ENCODE assay signal across 8 cellular contexts in genomic region chr2:229834368-229834767, GRCh38.
DNase-seq lines count a peak whose midpoint lies in the region; ATAC-seq, FAIRE-seq and TF ChIP-seq lines count a peak whose summit lies in the region.
"Not testable (repeated sequence)": the region's sequence is repeated elsewhere in the genome, so short reads cannot be mapped to it uniquely, and the experiment has no call there.

No MANE protein-coding gene starts in this region.

- not testable (repeated sequence) for ATAC-seq in CD4-positive, CD25-positive, alpha-beta regulatory T cell (ENCODE audit: low read depth in 2 of 2); CD8-positive, alpha-beta T cell; HCT116; T-helper 17 cell; HepG2; naive thymus-derived CD8-positive, alpha-beta T cell

- H3K79me2 ChIP-seq in HCT116 (ENCODE audit: insufficient read depth, low read length), result peaks cover 27% of the 10 kb centered on the region
- H3K79me2 ChIP-seq in KMS-11 (ENCODE audit: insufficient read depth, low read depth); HepG2 (ENCODE audit: insufficient read depth, low read length): not testable (repeated sequence)

- not testable (repeated sequence) for H4K20me1 ChIP-seq in HCT116 (ENCODE audit: insufficient read depth); KMS-11 (ENCODE audit: insufficient read depth); HepG2 (ENCODE audit: insufficient read depth, low read length)

- not testable (repeated sequence) for H3K27me3 Mint-ChIP-seq in CD4-positive, CD25-positive, alpha-beta regulatory T cell; CD8-positive, alpha-beta T cell (ENCODE audit: low read depth); T-helper 17 cell; naive thymus-derived CD8-positive, alpha-beta T cell

- DNase-seq in CD4-positive, CD25-positive, alpha-beta regulatory T cell; CD8-positive, alpha-beta T cell; HCT116 (ENCODE audit: low read depth, low spot score); T-helper 17 cell; adrenal gland; HepG2 (ENCODE audit: low spot score); naive thymus-derived CD8-positive, alpha-beta T cell: not testable (repeated sequence)

- not testable (repeated sequence) for TF ChIP-seq CTCF in CD8-positive, alpha-beta T cell (IDR thresholded peaks at IDR 0.05); HCT116 (IDR thresholded peaks at IDR 0.05 in 2 of 3, conservative IDR thresholded peaks at IDR 0.05 in 1 of 3; ENCODE audit: borderline replicate concordance in 1 of 3, insufficient read depth in 1 of 3, low read depth in 2 of 3, low read length in 2 of 3); KMS-11 (conservative IDR thresholded peaks at IDR 0.05; ENCODE audit: low read depth, low read length); adrenal gland (IDR thresholded peaks at IDR 0.05); HepG2 (CRISPR knock-in tag; IDR thresholded peaks at IDR 0.05)

- not testable (repeated sequence) for H3K9me3 Mint-ChIP-seq in CD4-positive, CD25-positive, alpha-beta regulatory T cell; CD8-positive, alpha-beta T cell; naive thymus-derived CD8-positive, alpha-beta T cell

- peaks cover 28% of the 10 kb centered on the region for H3K36me3 ChIP-seq in CD4-positive, CD25-positive, alpha-beta regulatory T cell (ENCODE audit: control insufficient read depth, insufficient read depth, low read length)
- peaks cover 15% of the 10 kb centered on the region for H3K36me3 ChIP-seq in CD8-positive, alpha-beta T cell (ENCODE audit: insufficient read depth, low read length)
- H3K36me3 ChIP-seq in HCT116 (ENCODE audit: control insufficient read depth in 1 of 2, insufficient read depth in 2 of 2, low read length in 2 of 2); KMS-11 (ENCODE audit: insufficient read depth): not testable (repeated sequence)
- H3K36me3 ChIP-seq in adrenal gland (replicated peaks in 1 of 2) (peaks cover 0 to 13% of the 10 kb centered on the region in 2 donors), HepG2 (replicated peaks in 1 of 2; ENCODE audit: control insufficient read depth in 1 of 2, insufficient read depth in 2 of 2, low read length in 2 of 2) (peaks cover 28 to 76% of the 10 kb centered on the region in 2 experiments)

- peak overlapping the region; percentile 75 for H3K4me3 ChIP-seq in CD4-positive, CD25-positive, alpha-beta regulatory T cell (ENCODE audit: low read depth, low read length)
- H3K4me3 ChIP-seq in CD8-positive, alpha-beta T cell (ENCODE audit: low read depth, low read length); HCT116 (replicated peaks in 1 of 2; ENCODE audit: low read depth in 1 of 2, low read length in 2 of 2); KMS-11 (IDR thresholded peaks at IDR 0.05; ENCODE audit: insufficient read depth, low read depth, low read length); adrenal gland; HepG2 (replicated peaks in 1 of 3; ENCODE audit: insufficient read depth in 1 of 3, low read depth in 2 of 3, low read length in 3 of 3): not testable (repeated sequence)

- not testable (repeated sequence) for FAIRE-seq in HepG2 (lab: Jason Lieb, UNC)

- H3K9me2 ChIP-seq in HCT116 (ENCODE audit: insufficient read depth), result not testable (repeated sequence)

- CTCF ChIA-PET in CD8-positive, alpha-beta T cell (lab: Charles Lee), result interaction anchor here (2.4 kb wide), 1 partner anchor 53 kb away, joined by 8 read pairs; no protein-coding TSS in a partner anchor
- CTCF ChIA-PET in HCT116 (lab: Charles Lee); HepG2 (lab: Yijun Ruan, JAX; ENCODE audit: low intra/inter-chr PET ratio, low total read pairs): not testable (repeated sequence)

- H3K4me2 ChIP-seq in HCT116 (ENCODE audit: low read length); HepG2 (ENCODE audit: low read depth, low read length): not testable (repeated sequence)
- peak overlapping the region; percentile 36; the same call in 1 of the 2 replicates for H3K4me2 ChIP-seq in KMS-11

- POLR2A ChIA-PET in CD8-positive, alpha-beta T cell (lab: Charles Lee), result interaction anchor here (1.5 to 1.9 kb wide), 2 partner anchors 18 to 87 kb away, joined by 4 to 5 read pairs; partner anchors contain the start of gene TRIP12
- POLR2A ChIA-PET in HCT116 (lab: Charles Lee); HepG2 (lab: Yijun Ruan, JAX): not testable (repeated sequence)
- POLR2A ChIA-PET in naive thymus-derived CD8-positive, alpha-beta T cell (lab: Charles Lee), result interaction anchor here (0.7 to 1.9 kb wide), 3 partner anchors 85 to 879 kb away, joined by 3 to 9 read pairs (median 3); partner anchors contain the start of gene TRIP12

- TF ChIP-seq EP300 in HepG2 (IDR thresholded peaks at IDR 0.05; ENCODE audit: low read depth in 2 of 2, low read length in 2 of 2); HepG2 (CRISPR knock-in tag; IDR thresholded peaks at IDR 0.05; ENCODE audit: borderline replicate concordance): not testable (repeated sequence)

- not testable (repeated sequence) for H3K27me3 ChIP-seq in CD4-positive, CD25-positive, alpha-beta regulatory T cell (ENCODE audit: control insufficient read depth, insufficient read depth, low read length); CD8-positive, alpha-beta T cell (ENCODE audit: insufficient read depth, low read length); HCT116 (ENCODE audit: insufficient read depth, low read length); KMS-11 (ENCODE audit: insufficient read depth, low read depth); adrenal gland; HepG2 (ENCODE audit: control insufficient read depth in 1 of 2, insufficient read depth in 2 of 2, low read length in 2 of 2)

- H3K4me3 Mint-ChIP-seq in CD4-positive, CD25-positive, alpha-beta regulatory T cell, result peak overlapping the region; percentile 2 to 66 (median 30)
- H3K4me3 Mint-ChIP-seq in CD8-positive, alpha-beta T cell, result peak overlapping the region; percentile 29
- not testable (repeated sequence) for H3K4me3 Mint-ChIP-seq in T-helper 17 cell
- peak overlapping the region in 7 of 10 donors; percentile 7 to 81 (median 41) for H3K4me3 Mint-ChIP-seq in naive thymus-derived CD8-positive, alpha-beta T cell

- H3K27ac ChIP-seq in CD4-positive, CD25-positive, alpha-beta regulatory T cell (ENCODE audit: insufficient read depth, low read length, poor library complexity, severe bottlenecking); CD8-positive, alpha-beta T cell (ENCODE audit: low read depth, low read length); HCT116 (ENCODE audit: low read depth, low read length); KMS-11; HepG2 (ENCODE audit: extremely low read length, insufficient read depth, low read length): not testable (repeated sequence)
- H3K27ac ChIP-seq in adrenal gland, result peak overlapping the region in 3 of 5 donors; percentile 6 to 34 (median 12)

- not testable (repeated sequence) for TF ChIP-seq POLR2A in HCT116 (IDR thresholded peaks at IDR 0.05; ENCODE audit: borderline replicate concordance, extremely low read depth, insufficient read depth, insufficient read length); adrenal gland (IDR thresholded peaks at IDR 0.05); HepG2 (IDR thresholded peaks at IDR 0.05; ENCODE audit: insufficient read depth in 1 of 2, low read depth in 2 of 2, low read length in 2 of 2)

- RAD21 ChIA-PET in HCT116 (lab: Charles Lee; ENCODE audit: low non-redundant PET in 1 of 2, low total read pairs in 2 of 2, uncharacterized antibody in 2 of 2, unreplicated experiment in 2 of 2), result not testable (repeated sequence)

- in situ Hi-C loops in HepG2 (cut with HindIII; ENCODE audit: extremely low pct_ligation_motif_present, low pct_unique_long_range_greater_than_20kb), result not testable (repeated sequence)

- TF ChIP-seq RAD21 in HCT116 (IDR thresholded peaks at IDR 0.05; ENCODE audit: low read depth); HepG2 (CRISPR knock-in tag; IDR thresholded peaks at IDR 0.05): not testable (repeated sequence)

- H3K9ac ChIP-seq in HCT116 (ENCODE audit: low read length); KMS-11; HepG2 (ENCODE audit: insufficient read depth, low read depth, low read length): not testable (repeated sequence)

- WGBS in adrenal gland, 4 donors, result 68 to 80% (median 72%) methylated on average over 4 of the region's 4 CpGs
- 98% methylated on average over 4 of the region's 4 CpGs for WGBS in HepG2 (ENCODE audit: low lambda C conversion rate)

- intact Hi-C loops in CD8-positive, alpha-beta T cell (cut with DNase I, micrococcal nuclease); HCT116 (cut with micrococcal nuclease); adrenal gland (cut with DNase I); HepG2 (cut with micrococcal nuclease; ENCODE audit: unreplicated experiment): not testable (repeated sequence)

- peaks cover 55% of the 10 kb centered on the region for H3K4me1 ChIP-seq in CD4-positive, CD25-positive, alpha-beta regulatory T cell (ENCODE audit: control insufficient read depth, insufficient read depth, low read length, poor library complexity, severe bottlenecking)
- peaks cover 47% of the 10 kb centered on the region for H3K4me1 ChIP-seq in CD8-positive, alpha-beta T cell (ENCODE audit: insufficient read depth, low read length)
- not testable (repeated sequence) for H3K4me1 ChIP-seq in HCT116 (ENCODE audit: control insufficient read depth in 1 of 2, insufficient read depth in 2 of 2, low read length in 2 of 2); HepG2 (ENCODE audit: insufficient read depth, low read length)
- H3K4me1 ChIP-seq in KMS-11 (ENCODE audit: low read depth, poor library complexity, severe bottlenecking) (peaks cover 51% of the 10 kb centered on the region), adrenal gland (replicated peaks in 1 of 2) (peaks cover 21 to 35% of the 10 kb centered on the region in 2 donors)

- peaks cover 31% of the 10 kb centered on the region for H3K36me3 Mint-ChIP-seq in CD4-positive, CD25-positive, alpha-beta regulatory T cell
- H3K36me3 Mint-ChIP-seq in CD8-positive, alpha-beta T cell, result peaks cover 54% of the 10 kb centered on the region
- not testable (repeated sequence) for H3K36me3 Mint-ChIP-seq in T-helper 17 cell (ENCODE audit: low read depth)
- H3K36me3 Mint-ChIP-seq in naive thymus-derived CD8-positive, alpha-beta T cell, result peaks cover 4 to 57% (median 21%) of the 10 kb centered on the region in 3 donors

- peak overlapping the region; percentile 81 to 84 (median 81) for H3K27ac Mint-ChIP-seq in CD4-positive, CD25-positive, alpha-beta regulatory T cell
- peak overlapping the region; percentile 49 for H3K27ac Mint-ChIP-seq in CD8-positive, alpha-beta T cell
- H3K27ac Mint-ChIP-seq in T-helper 17 cell, result peak overlapping the region; percentile 94
- peak overlapping the region in 9 of 10 donors; percentile 22 to 96 (median 65) for H3K27ac Mint-ChIP-seq in naive thymus-derived CD8-positive, alpha-beta T cell

- not testable (repeated sequence) for BruUV-seq in HCT116 (replicated peaks; lab: Mats Ljungman, UMichigan); HepG2 (replicated peaks; lab: Mats Ljungman, UMichigan)

- not testable (repeated sequence) for H3K9me3 ChIP-seq in CD4-positive, CD25-positive, alpha-beta regulatory T cell (ENCODE audit: control insufficient read depth in 2 of 2, low read length in 2 of 2); CD8-positive, alpha-beta T cell (ENCODE audit: low read length); HCT116 (ENCODE audit: control insufficient read depth in 1 of 2, insufficient read depth in 1 of 2, low read depth in 1 of 2, low read length in 2 of 2); T-helper 17 cell (ENCODE audit: control insufficient read depth, low read length, poor library complexity, severe bottlenecking); adrenal gland (replicated peaks in 1 of 3); HepG2 (ENCODE audit: low read length)

- peaks cover 46 to 86% (median 60%) of the 10 kb centered on the region in 4 donors for H3K4me1 Mint-ChIP-seq in CD4-positive, CD25-positive, alpha-beta regulatory T cell
- H3K4me1 Mint-ChIP-seq in CD8-positive, alpha-beta T cell (ENCODE audit: low read depth), result peaks cover 70% of the 10 kb centered on the region
- H3K4me1 Mint-ChIP-seq in T-helper 17 cell, result peaks cover 33% of the 10 kb centered on the region
- H3K4me1 Mint-ChIP-seq in naive thymus-derived CD8-positive, alpha-beta T cell, result peaks cover 17 to 72% (median 66%) of the 10 kb centered on the region in 4 donors

- not testable (repeated sequence) for H2AFZ ChIP-seq in HCT116 (ENCODE audit: low read depth, low read length, poor library complexity, severe bottlenecking); KMS-11 (ENCODE audit: low read depth); HepG2 (ENCODE audit: low read length)
